ENCODE assay signal across 18 cellular contexts in genomic region chr19:6731822-6732221, GRCh38. TPM values are rescaled to one million over a fixed set of nuclear protein-coding genes. Genes with fewer than 3 reads are reported as not detected.
A peak's percentile ranks its signal among the peaks of the same experiment; 100 is the strongest.
DNase-seq lines count a peak whose midpoint lies in the region; ATAC-seq and TF ChIP-seq lines count a peak whose summit lies in the region.
"Had no signal": no experiment of that assay in that cellular context is flagged by ENCODE, and none has a peak within 500 bp of the region (broad histone marks: within the 10 kb centered on the region; RNA-seq: fewer than 3 reads in every experiment).

No MANE protein-coding gene starts in this region.

- no peaks in the 10 kb centered on the region for H3K9me3 Mint-ChIP-seq in CD8-positive, alpha-beta memory T cell
- H3K9me3 Mint-ChIP-seq: CD8-positive, alpha-beta T cell; GM23338 had no signal

- TF ChIP-seq CTCF in heart right ventricle (IDR thresholded peaks at IDR 0.05): no peak
- no peak for TF ChIP-seq CTCF in RWPE1 (conservative IDR thresholded peaks at IDR 0.05; ENCODE audit: low read depth)
- no peak for TF ChIP-seq CTCF in lower lobe of right lung (IDR thresholded peaks at IDR 0.05)
- TF ChIP-seq CTCF in sigmoid colon (IDR thresholded peaks at IDR 0.05): no peak
- no peak for TF ChIP-seq CTCF in tibial nerve (IDR thresholded peaks at IDR 0.05)

- H3K27me3 Mint-ChIP-seq in CD8-positive, alpha-beta memory T cell: no peaks in the 10 kb centered on the region

- 91% methylated on average over 22 of the region's 22 CpGs for WGBS in right cardiac atrium
- 89 to 91% methylated on average over 22 of the region's 22 CpGs for WGBS in heart right ventricle, 2 donors
- 92 to 93% methylated on average over 22 of the region's 22 CpGs for WGBS in sigmoid colon, 2 donors
- WGBS in tibial nerve, 2 donors: 89 to 90% methylated on average over 22 of the region's 22 CpGs

- peak in 2 of 3 donors; percentile 40 to 53 for DNase-seq in right cardiac atrium
- no peak for DNase-seq in heart right ventricle
- DNase-seq in RWPE1 (ENCODE audit: low spot score): no peak
- DNase-seq in lower lobe of right lung: peak; percentile 40
- peak; percentile 54 for DNase-seq in sigmoid colon
- DNase-seq in MG63: no peak
- DNase-seq in CD8-positive, alpha-beta memory T cell: no peak
- no peak for DNase-seq in tibial nerve (ENCODE audit: low spot score in 2 of 2)
- DNase-seq: Caco-2; CD8-positive, alpha-beta T cell; DND-41; GDM1 had no signal

- peaks cover 4 to 40% (median 4%) of the 10 kb centered on the region in 3 donors for H3K36me3 Mint-ChIP-seq in CD8-positive, alpha-beta memory T cell

- no peak for ATAC-seq in right cardiac atrium
- ATAC-seq in heart right ventricle: no peak
- ATAC-seq in lower lobe of right lung: no peak
- ATAC-seq: A549; CD8-positive, alpha-beta T cell; GM23338 had no signal

- H3K27ac ChIP-seq in right cardiac atrium (ENCODE audit: low read length) (no peak overlapping the region), heart right ventricle (no peak overlapping the region), RWPE1 (peak overlapping the region; percentile 50), lower lobe of right lung (no peak overlapping the region), sigmoid colon (no peak overlapping the region), tibial nerve (no peak overlapping the region)
- no peak overlapping the region for H3K27ac ChIP-seq in CD8-positive, alpha-beta memory T cell (ENCODE audit: low read depth, low read length)
- H3K27ac ChIP-seq: A549 had no signal

- H3K27me3 ChIP-seq in right cardiac atrium (ENCODE audit: control insufficient read depth, insufficient read depth) (no peaks in the 10 kb centered on the region), heart right ventricle (no peaks in the 10 kb centered on the region), lower lobe of right lung (ENCODE audit: low read depth) (no peaks in the 10 kb centered on the region), sigmoid colon (no peaks in the 10 kb centered on the region), MG63 (no peaks in the 10 kb centered on the region), tibial nerve (no peaks in the 10 kb centered on the region)
- H3K27me3 ChIP-seq in CD8-positive, alpha-beta memory T cell (ENCODE audit: insufficient read depth, low read length, poor library complexity, severe bottlenecking): no peaks in the 10 kb centered on the region

- peaks cover 9 to 15% (median 9%) of the 10 kb centered on the region in 3 donors for H3K4me1 Mint-ChIP-seq in CD8-positive, alpha-beta memory T cell

- no peak overlapping the region for H3K27ac Mint-ChIP-seq in CD8-positive, alpha-beta memory T cell
- H3K27ac Mint-ChIP-seq: CD14-positive monocyte; CD8-positive, alpha-beta T cell; GM23338 had no signal

- H3K36me3 ChIP-seq in heart right ventricle (peaks cover 0 to 45% (median 9%) of the 10 kb centered on the region in 9 donors), lower lobe of right lung (peaks cover 27% of the 10 kb centered on the region), sigmoid colon (peaks cover 0 to 41% (median 30%) of the 10 kb centered on the region in 4 donors), MG63 (no peaks in the 10 kb centered on the region), tibial nerve (peaks cover 0 to 56% (median 0%) of the 10 kb centered on the region in 3 donors)
- H3K36me3 ChIP-seq in CD8-positive, alpha-beta memory T cell (ENCODE audit: insufficient read depth, low read length): no peaks in the 10 kb centered on the region
- H3K36me3 ChIP-seq: HAP-1 had no signal

- CTCF ChIA-PET in RWPE1 (lab: Yijun Ruan, JAX): no interaction called here
- CTCF ChIA-PET in CD8-positive, alpha-beta memory T cell (lab: Charles Lee): no interaction called here

- intact Hi-C loops in right cardiac atrium (cut with DNase I): loop anchor here in 1 of 4 donors (10.0 kb wide), 1 partner anchor 133 kb away; no protein-coding TSS in a partner anchor
- intact Hi-C loops in heart right ventricle (cut with DNase I): loop anchor here in 5 of 10 donors (10.0 kb wide), 5 partner anchors 97 to 663 kb away; partner anchors contain the start of genes ALKBH7 (in 1 of the 5), PSPN (in 1 of the 5) and ZNF557 (in 1 of the 5)
- intact Hi-C loops in lower lobe of right lung (cut with DNase I): no loop called here
- intact Hi-C loops in sigmoid colon (cut with DNase I): loop anchor here (10.0 kb wide), 3 partner anchors 333 to 1193 kb away; partner anchors contain the start of genes CTXN1, PNPLA6, SNAPC2 and ZNF557

- TF ChIP-seq POLR2A in sigmoid colon (IDR thresholded peaks at IDR 0.05): no peak
- no peak for TF ChIP-seq POLR2A in tibial nerve (IDR thresholded peaks at IDR 0.05)

- H3K4me3 ChIP-seq in right cardiac atrium (ENCODE audit: low read length) (no peak overlapping the region), heart right ventricle (no peak overlapping the region), lower lobe of right lung (no peak overlapping the region), sigmoid colon (no peak overlapping the region), MG63 (no peak overlapping the region), tibial nerve (no peak overlapping the region)
- no peak overlapping the region for H3K4me3 ChIP-seq in CD8-positive, alpha-beta memory T cell (ENCODE audit: low read length)
- H3K4me3 ChIP-seq: A549, GM23338, HAP-1 had no signal

- no peak overlapping the region for H3K4me3 Mint-ChIP-seq in CD8-positive, alpha-beta memory T cell
- H3K4me3 Mint-ChIP-seq: CD14-positive monocyte; CD8-positive, alpha-beta T cell; GM23338 had no signal

- H3K4me1 ChIP-seq in right cardiac atrium (ENCODE audit: control insufficient read depth, insufficient read depth, low read length): no peaks in the 10 kb centered on the region
- peaks cover 0 to 36% (median 12%) of the 10 kb centered on the region in 9 donors for H3K4me1 ChIP-seq in heart right ventricle
- H3K4me1 ChIP-seq in lower lobe of right lung: peaks cover 31% of the 10 kb centered on the region
- H3K4me1 ChIP-seq in sigmoid colon: peaks cover 0 to 25% (median 16%) of the 10 kb centered on the region in 4 donors
- peaks cover 12% of the 10 kb centered on the region for H3K4me1 ChIP-seq in CD8-positive, alpha-beta memory T cell (ENCODE audit: insufficient read depth, low read length)
- peaks cover 0 to 52% (median 17%) of the 10 kb centered on the region in 4 donors for H3K4me1 ChIP-seq in tibial nerve

- POLR2A ChIA-PET in RWPE1 (lab: Yijun Ruan, JAX; ENCODE audit: low non-redundant PET): no interaction called here
- POLR2A ChIA-PET in CD8-positive, alpha-beta memory T cell (lab: Charles Lee): interaction anchor here (0.6 kb wide), 1 partner anchor 159 kb away, joined by 8 read pairs; no protein-coding TSS in a partner anchor

- H3K9me3 ChIP-seq in right cardiac atrium (ENCODE audit: control insufficient read depth, low read length) (no peaks in the 10 kb centered on the region), heart right ventricle (no peaks in the 10 kb centered on the region), lower lobe of right lung (no peaks in the 10 kb centered on the region), sigmoid colon (no peaks in the 10 kb centered on the region), MG63 (no peaks in the 10 kb centered on the region), tibial nerve (no peaks in the 10 kb centered on the region)
- no peaks in the 10 kb centered on the region for H3K9me3 ChIP-seq in CD8-positive, alpha-beta memory T cell (ENCODE audit: low read length)
- H3K9me3 ChIP-seq: A549, Caco-2, HAP-1 had no signal

- TF ChIP-seq EP300 in sigmoid colon (IDR thresholded peaks at IDR 0.05): no peak
- TF ChIP-seq EP300 in tibial nerve (IDR thresholded peaks at IDR 0.05): no peak

RNA-seq across cellular contexts. Expression of gene GPR108, which starts 5.6 kb away (rescaled TPM):
- total RNA-seq in right cardiac atrium: 10 to 100 TPM; 28.2 to 38.4 (median 33.0) TPM
- 36.8 TPM for polyA plus RNA-seq in right cardiac atrium
- total RNA-seq in heart right ventricle: 10 to 100 TPM; 20.4 to 33.6 (median 21.5) TPM
- polyA plus RNA-seq in heart right ventricle: 10 to 100 TPM; 43.1 to 62.0 TPM
- total RNA-seq in lower lobe of right lung: 87.0 TPM
- 10 to 100 TPM; 44.5 to 67.3 (median 58.8) TPM for total RNA-seq in sigmoid colon
- polyA plus RNA-seq in sigmoid colon: 10 to 100 TPM; 39.0 to 91.1 (median 53.4) TPM
- 39.4 and 78.1 TPM in 2 replicates for total RNA-seq in MG63 (2014; rRNA removed; shearing (Covaris generic); ENCODE audit: low replicate concordance)
- total RNA-seq in CD8-positive, alpha-beta memory T cell: 10 to 100 TPM; 72.0 to 74.0 TPM
- polyA plus RNA-seq in CD8-positive, alpha-beta memory T cell: 108 TPM
- total RNA-seq in tibial nerve: 10 to 100 TPM; 53.4 to 79.2 (median 65.9) TPM

RNA-seq across cellular contexts. Expression of gene TRIP10, which starts 7.7 kb away (rescaled TPM):
- total RNA-seq in right cardiac atrium (10 to 100 TPM; 68.8 to 89.5 (median 78.8) TPM), heart right ventricle (100 to 1,000 TPM in 1 of 10 donors, 10 to 100 TPM in 9; 60.6 to 152 (median 73.5) TPM), lower lobe of right lung (65.8 TPM), sigmoid colon (100 to 1,000 TPM in 1 of 4 donors, 10 to 100 TPM in 3; 73.1 to 117 (median 90.1) TPM), tibial nerve (100 to 1,000 TPM in 3 of 4 donors, 10 to 100 TPM in 1; 96.1 to 148 (median 110) TPM)
- polyA plus RNA-seq in right cardiac atrium (92.6 TPM), heart right ventricle (100 to 1,000 TPM in 1 of 2 donors, 10 to 100 TPM in 1; 93.7 to 314 TPM), sigmoid colon (10 to 100 TPM; 49.5 to 76.7 (median 70.3) TPM)
- total RNA-seq in MG63 (2014; rRNA removed; shearing (Covaris generic); ENCODE audit: low replicate concordance): 37.2 and 58.3 TPM in 2 replicates
- total RNA-seq in CD8-positive, alpha-beta memory T cell: 10 to 100 TPM; 44.6 to 47.8 TPM
- 2.0 TPM for polyA plus RNA-seq in CD8-positive, alpha-beta memory T cell

RNA-seq across cellular contexts. Expression of gene C3, which starts 11.4 kb away (rescaled TPM):
- total RNA-seq in right cardiac atrium: 100 to 1,000 TPM; 136 to 537 (median 382) TPM
- 273 TPM for polyA plus RNA-seq in right cardiac atrium
- 100 to 1,000 TPM in 5 of 10 donors, 10 to 100 TPM in 5; 23.0 to 438 (median 111) TPM for total RNA-seq in heart right ventricle
- 100 to 1,000 TPM; 275 to 475 TPM for polyA plus RNA-seq in heart right ventricle
- 1,321 TPM for total RNA-seq in lower lobe of right lung
- total RNA-seq in sigmoid colon: 1,000 to 10,000 TPM in 1 of 4 donors, 100 to 1,000 TPM in 3; 317 to 1,284 (median 452) TPM
- 100 to 1,000 TPM in 1 of 3 donors, 10 to 100 TPM in 1, 1 to 10 TPM in 1; 9.0 to 313 (median 66.7) TPM for polyA plus RNA-seq in sigmoid colon
- total RNA-seq in MG63 (2014; rRNA removed; shearing (Covaris generic); ENCODE audit: low replicate concordance): 2.2 and 7.5 TPM in 2 replicates
- total RNA-seq in CD8-positive, alpha-beta memory T cell: 1 to 10 TPM; 1.6 to 1.7 TPM
- polyA plus RNA-seq in CD8-positive, alpha-beta memory T cell: not detected
- 1,000 to 10,000 TPM in 1 of 4 donors, 100 to 1,000 TPM in 3; 256 to 1,128 (median 733) TPM for total RNA-seq in tibial nerve
- total RNA-seq: CD8-positive, alpha-beta T cell had no signal

RNA-seq across cellular contexts. Expression of gene SH2D3A, which starts 35.4 kb away (rescaled TPM):
- total RNA-seq in right cardiac atrium (under 1 TPM in 2 of 4 donors, not detected in 2; 0.09 to 0.25 TPM), heart right ventricle (under 1 TPM in 5 of 10 donors, not detected in 5; 0.16 to 0.79 (median 0.36) TPM), lower lobe of right lung (21.2 TPM), sigmoid colon (under 1 TPM in 1 of 4 donors, not detected in 3; 0.66 TPM), tibial nerve (1 to 10 TPM in 1 of 4 donors, under 1 TPM in 2, not detected in 1; 0.39 to 4.2 (median 0.44) TPM)
- polyA plus RNA-seq in right cardiac atrium (0.54 TPM), heart right ventricle (under 1 TPM; 0.17 to 0.37 TPM), sigmoid colon (10 to 100 TPM; 23.8 to 42.7 (median 30.0) TPM)
- total RNA-seq in MG63 (2014; rRNA removed; shearing (Covaris generic); ENCODE audit: low replicate concordance): not detected in 2 replicates
- 10 to 100 TPM; 21.3 TPM for total RNA-seq in CD8-positive, alpha-beta memory T cell
- polyA plus RNA-seq in CD8-positive, alpha-beta memory T cell: 40.6 TPM
- polyA plus RNA-seq: CD14-positive monocyte had no signal

RNA-seq across cellular contexts. Expression of gene VAV1, which starts 40.7 kb away (rescaled TPM):
- total RNA-seq in right cardiac atrium (1 to 10 TPM; 2.0 to 3.7 (median 3.4) TPM), heart right ventricle (10 to 100 TPM in 1 of 10 donors, 1 to 10 TPM in 6, under 1 TPM in 3; 0.45 to 11.0 (median 1.4) TPM), lower lobe of right lung (36.2 TPM), sigmoid colon (1 to 10 TPM; 3.0 to 4.6 (median 4.3) TPM), tibial nerve (10 to 100 TPM in 1 of 4 donors, 1 to 10 TPM in 3; 4.0 to 16.2 (median 5.8) TPM)
- polyA plus RNA-seq in right cardiac atrium (0.84 TPM), heart right ventricle (1 to 10 TPM in 1 of 2 donors, under 1 TPM in 1; 0.70 to 1.3 TPM), sigmoid colon (10 to 100 TPM in 1 of 3 donors, 1 to 10 TPM in 2; 2.4 to 18.9 (median 3.7) TPM)
- total RNA-seq in MG63 (2014; rRNA removed; shearing (Covaris generic); ENCODE audit: low replicate concordance): 0.63 TPM in 1 of 2 replicates, not detected in the other
- 10 to 100 TPM; 51.9 to 52.9 TPM for total RNA-seq in CD8-positive, alpha-beta memory T cell
- polyA plus RNA-seq in CD8-positive, alpha-beta memory T cell: 28.4 TPM
- total RNA-seq: Caco-2, HT1080 had no signal
- polyA plus RNA-seq: BJ had no signal

Comparison
In these comparisons a context has a peak if more than half of its experiments do, and no peak if none do; other contexts are left out.
1. DNase-seq: peak in right cardiac atrium (2 of 3), lower lobe of right lung (single experiment) and sigmoid colon (single experiment); none in heart right ventricle (0 of 2), RWPE1 (single experiment), MG63 (single experiment), CD8-positive, alpha-beta memory T cell (0 of 5) and tibial nerve (0 of 2).